ENCODE assay signal across 22 cellular contexts in genomic region chr1:125086611-125087010, GRCh38.
"Had no signal": no experiment of that assay in that cellular context is flagged by ENCODE, and none has a peak within 500 bp of the region (broad histone marks: within the 10 kb centered on the region; RNA-seq: fewer than 3 reads in every experiment).

No MANE protein-coding gene starts in this region.

- H3K4me3 ChIP-seq: coronary artery, lung, psoas muscle, skin epidermis, tibial nerve had no signal

- DNase-seq: effector CD4-positive, alpha-beta T cell; endodermal cell; erythroblast; foreskin keratinocyte; immature natural killer cell; left colon; left ventricle myocardium superior; mesenchymal stem cell; midbrain; occipital lobe; retina; stimulated activated CD4-positive, alpha-beta T cell treated with anti-CD3 and anti-CD28 coated beads, Interleukin-2, amount 100 ng/mL, for 48 hours; stimulated activated naive CD8-positive, alpha-beta T cell treated with anti-CD3 and anti-CD28 coated beads, Interleukin-15, Interleukin-2, amounts not matched to agents 100 U/mL and 50 U/mL, for 24 hours had no signal

- FAIRE-seq: endothelial cell of umbilical vein had no signal

- H3K27ac ChIP-seq: coronary artery, foreskin keratinocyte, parathyroid adenoma, psoas muscle, skin epidermis, tibial nerve had no signal

- H3K4me1 ChIP-seq: foreskin keratinocyte, parathyroid adenoma, psoas muscle, tibial nerve had no signal

- ATAC-seq: foreskin keratinocyte; left colon; left ventricle myocardium superior; psoas muscle; sciatic nerve; stimulated activated effector memory CD8-positive, alpha-beta T cell treated with anti-CD3 and anti-CD28 coated beads, Interleukin-12 subunit alpha, Interleukin-12 subunit beta, amount 100 ng/mL, for 72 hours; stimulated activated naive CD8-positive, alpha-beta T cell treated with anti-CD3 and anti-CD28 coated beads, Interleukin-15, Interleukin-2, amounts not matched to agents 100 U/mL and 50 U/mL, for 24 hours had no signal

- H3K27me3 ChIP-seq: foreskin keratinocyte had no signal

- H3K36me3 ChIP-seq: tibial nerve had no signal

- H3K9ac ChIP-seq: parathyroid adenoma had no signal
